Comparison of ENCODE assay signal across 8 cellular contexts in the genomic region with DNA sequence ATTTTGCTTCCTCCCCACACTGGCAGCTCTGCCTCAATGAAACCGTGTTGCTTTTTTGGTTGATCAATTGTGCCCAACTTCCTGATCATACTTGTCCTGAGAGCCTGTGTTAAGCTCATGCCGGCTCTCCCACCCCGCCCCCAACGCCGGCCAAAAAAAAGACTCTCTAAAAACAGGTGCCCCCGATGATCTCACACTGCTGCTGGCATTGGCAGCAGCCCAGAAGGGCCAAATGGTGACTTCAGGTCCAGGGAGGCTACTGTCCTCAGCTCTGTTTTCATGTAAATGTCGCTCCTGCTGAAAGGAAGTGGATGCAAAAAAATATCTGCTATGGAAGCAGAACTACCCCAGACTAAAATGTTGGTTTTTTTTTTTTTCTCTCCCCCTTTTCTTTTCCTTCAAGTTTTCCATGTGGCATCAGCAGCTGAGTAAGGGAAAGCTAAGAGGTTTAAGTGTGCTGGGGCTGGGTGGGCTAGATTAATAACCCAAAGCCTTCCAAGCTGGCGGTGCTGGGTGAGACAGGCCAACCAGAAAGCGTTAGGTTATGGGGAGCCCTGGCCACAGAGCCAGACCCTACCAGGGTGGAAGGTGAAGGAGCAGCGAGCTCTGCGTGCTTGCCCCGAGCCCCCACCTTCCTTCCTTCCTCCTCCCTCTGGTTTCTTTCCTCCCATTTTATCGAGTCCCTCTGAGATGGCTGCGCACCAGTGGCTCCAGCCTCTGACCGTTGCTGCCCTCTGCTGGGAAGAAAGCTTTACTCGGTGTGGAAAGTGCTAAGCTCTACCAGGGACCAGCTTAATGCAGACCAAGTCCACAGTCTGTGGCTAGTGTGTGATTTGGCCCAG.
DNase-seq lines count a peak whose midpoint lies in the region; ATAC-seq, FAIRE-seq and TF ChIP-seq lines count a peak whose summit lies in the region.

No MANE protein-coding gene starts in this region.

- no TSS peak for BruUV-seq in HepG2 (replicated peaks; lab: Mats Ljungman, UMichigan)

- DNase-seq in AML-193 (lab: John Stamatoyannopoulos, UW) = peak; percentile 38 to 60
- DNase-seq in NCI-H2227 (lab: John Stamatoyannopoulos, UW; ENCODE audit: unreplicated experiment) = peak; percentile 92
- peak; percentile 82 for DNase-seq in activated CD4-positive, alpha-beta T cell treated with anti-CD3 and anti-CD28 coated beads for 48 hours
- DNase-seq in dermis microvascular lymphatic vessel endothelial cell (ENCODE audit: low read depth in 2 of 2) = peak; percentile 16 to 55
- peak; percentile 34 for DNase-seq in HepG2 (ENCODE audit: low spot score)
- DNase-seq in stimulated activated CD4-positive, alpha-beta T cell treated with anti-CD3 and anti-CD28 coated beads, Interleukin-4, amount 100 ng/mL, for 4 hours = peak; percentile 37 to 51

- no peak for TF ChIP-seq POLR2A in HepG2 (IDR thresholded peaks at IDR 0.05; ENCODE audit: insufficient read depth in 1 of 2, low read depth in 2 of 2, low read length in 2 of 2)

- no peak overlapping the region for H3K9ac ChIP-seq in HepG2 (ENCODE audit: insufficient read depth, low read depth, low read length)

- TF ChIP-seq RAD21 in HepG2 (CRISPR knock-in tag; IDR thresholded peaks at IDR 0.05) = peak; percentile 60

- intact Hi-C loops in HepG2 (cut with micrococcal nuclease; ENCODE audit: unreplicated experiment) = loop anchor here (1.0 to 10.0 kb wide), 2 partner anchors 118 to 701 kb away; no protein-coding TSS in a partner anchor

- peak; percentile 69 for ATAC-seq in GM18873 (IDR thresholded peaks at IDR 0.05; ENCODE audit: low FRiP score, unreplicated experiment)
- ATAC-seq in HG03159 (IDR thresholded peaks at IDR 0.05; ENCODE audit: unreplicated experiment) = peak; percentile 96
- ATAC-seq in HepG2 = peak; percentile 99

- no peaks in the 10 kb centered on the region for H3K79me2 ChIP-seq in HepG2 (ENCODE audit: insufficient read depth, low read length)

- no peaks in the 10 kb centered on the region for H3K9me3 ChIP-seq in HepG2 (ENCODE audit: low read length)

- H3K36me3 ChIP-seq in HepG2 (replicated peaks in 1 of 2; ENCODE audit: control insufficient read depth in 1 of 2, insufficient read depth in 2 of 2, low read length in 2 of 2) = no peaks in the 10 kb centered on the region

- H3K4me2 ChIP-seq in HepG2 (ENCODE audit: low read depth, low read length) = no peak overlapping the region

- TF ChIP-seq CTCF in HepG2 (CRISPR knock-in tag; IDR thresholded peaks at IDR 0.05) = peak; percentile 83

- in situ Hi-C loops in HepG2 (cut with HindIII; ENCODE audit: extremely low pct_ligation_motif_present, low pct_unique_long_range_greater_than_20kb) = no loop called here

- no peaks in the 10 kb centered on the region for H3K4me1 ChIP-seq in HepG2 (ENCODE audit: insufficient read depth, low read length)

- 27% methylated on average over 16 of the region's 16 CpGs for WGBS in HepG2 (ENCODE audit: low lambda C conversion rate)

- FAIRE-seq in HepG2 (lab: Jason Lieb, UNC) = peak; percentile 70

- CTCF ChIA-PET in HepG2 (lab: Yijun Ruan, JAX; ENCODE audit: low intra/inter-chr PET ratio, low total read pairs) = interaction anchor here (0.7 to 2.4 kb wide), 3 partner anchors 118 to 704 kb away, joined by 3 to 10 read pairs (median 3); no protein-coding TSS in a partner anchor

- no peaks in the 10 kb centered on the region for H3K27me3 ChIP-seq in HepG2 (ENCODE audit: control insufficient read depth in 1 of 2, insufficient read depth in 2 of 2, low read length in 2 of 2)

- H4K20me1 ChIP-seq in HepG2 (ENCODE audit: insufficient read depth, low read length) = no peaks in the 10 kb centered on the region

- no peak overlapping the region for H3K4me3 ChIP-seq in HepG2 (replicated peaks in 1 of 3; ENCODE audit: insufficient read depth in 1 of 3, low read depth in 2 of 3, low read length in 3 of 3)

- no peak overlapping the region for H2AFZ ChIP-seq in HepG2 (ENCODE audit: low read length)

- no peak for TF ChIP-seq EP300 in HepG2 (IDR thresholded peaks at IDR 0.05; ENCODE audit: low read depth in 2 of 2, low read length in 2 of 2)
- TF ChIP-seq EP300 in HepG2 (CRISPR knock-in tag; IDR thresholded peaks at IDR 0.05; ENCODE audit: borderline replicate concordance) = no peak

- POLR2A ChIA-PET in HepG2 (lab: Yijun Ruan, JAX) = no interaction called here

- no peak overlapping the region for H3K27ac ChIP-seq in HepG2 (ENCODE audit: extremely low read length, insufficient read depth, low read length)

TF ChIP-seq in HepG2, 621 proteins besides CTCF, POLR2A, EP300 and RAD21 (continues in another document):
- TF ChIP-seq STAG1 (CRISPR knock-in tag; IDR thresholded peaks at IDR 0.05) (peak; percentile 78), ATF4 (CRISPR knock-in tag; IDR thresholded peaks at IDR 0.05) (no peak), SMC3 (IDR thresholded peaks at IDR 0.05; ENCODE audit: low read length) (peak; percentile 54), ARHGAP35 (CRISPR knock-in tag; IDR thresholded peaks at IDR 0.05; ENCODE audit: borderline replicate concordance) (no peak), ZNF503 (CRISPR knock-in tag; IDR thresholded peaks at IDR 0.05) (no peak), ZNF441 (CRISPR knock-in tag; IDR thresholded peaks at IDR 0.05; ENCODE audit: borderline replicate concordance) (no peak), NR2F1 (CRISPR knock-in tag; IDR thresholded peaks at IDR 0.05) (no peak), SP1 (IDR thresholded peaks at IDR 0.05) (no peak), SP1 (CRISPR knock-in tag; IDR thresholded peaks at IDR 0.05) (no peak), ZNF501 (CRISPR knock-in tag; IDR thresholded peaks at IDR 0.05) (no peak), GZF1 (CRISPR knock-in tag; IDR thresholded peaks at IDR 0.05) (no peak), XRCC5 (optimal IDR thresholded peaks at IDR 0.05; ENCODE audit: low read length) (peak; percentile 45)
- TF ChIP-seq, protein P1, sequence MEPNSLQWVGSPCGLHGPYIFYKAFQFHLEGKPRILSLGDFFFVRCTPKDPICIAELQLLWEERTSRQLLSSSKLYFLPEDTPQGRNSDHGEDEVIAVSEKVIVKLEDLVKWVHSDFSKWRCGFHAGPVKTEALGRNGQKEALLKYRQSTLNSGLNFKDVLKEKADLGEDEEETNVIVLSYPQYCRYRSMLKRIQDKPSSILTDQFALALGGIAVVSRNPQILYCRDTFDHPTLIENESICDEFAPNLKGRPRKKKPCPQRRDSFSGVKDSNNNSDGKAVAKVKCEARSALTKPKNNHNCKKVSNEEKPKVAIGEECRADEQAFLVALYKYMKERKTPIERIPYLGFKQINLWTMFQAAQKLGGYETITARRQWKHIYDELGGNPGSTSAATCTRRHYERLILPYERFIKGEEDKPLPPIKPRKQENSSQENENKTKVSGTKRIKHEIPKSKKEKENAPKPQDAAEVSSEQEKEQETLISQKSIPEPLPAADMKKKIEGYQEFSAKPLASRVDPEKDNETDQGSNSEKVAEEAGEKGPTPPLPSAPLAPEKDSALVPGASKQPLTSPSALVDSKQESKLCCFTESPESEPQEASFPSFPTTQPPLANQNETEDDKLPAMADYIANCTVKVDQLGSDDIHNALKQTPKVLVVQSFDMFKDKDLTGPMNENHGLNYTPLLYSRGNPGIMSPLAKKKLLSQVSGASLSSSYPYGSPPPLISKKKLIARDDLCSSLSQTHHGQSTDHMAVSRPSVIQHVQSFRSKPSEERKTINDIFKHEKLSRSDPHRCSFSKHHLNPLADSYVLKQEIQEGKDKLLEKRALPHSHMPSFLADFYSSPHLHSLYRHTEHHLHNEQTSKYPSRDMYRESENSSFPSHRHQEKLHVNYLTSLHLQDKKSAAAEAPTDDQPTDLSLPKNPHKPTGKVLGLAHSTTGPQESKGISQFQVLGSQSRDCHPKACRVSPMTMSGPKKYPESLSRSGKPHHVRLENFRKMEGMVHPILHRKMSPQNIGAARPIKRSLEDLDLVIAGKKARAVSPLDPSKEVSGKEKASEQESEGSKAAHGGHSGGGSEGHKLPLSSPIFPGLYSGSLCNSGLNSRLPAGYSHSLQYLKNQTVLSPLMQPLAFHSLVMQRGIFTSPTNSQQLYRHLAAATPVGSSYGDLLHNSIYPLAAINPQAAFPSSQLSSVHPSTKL (CRISPR knock-in tag; IDR thresholded peaks at IDR 0.05) = no peak
- TF ChIP-seq, protein P2, sequence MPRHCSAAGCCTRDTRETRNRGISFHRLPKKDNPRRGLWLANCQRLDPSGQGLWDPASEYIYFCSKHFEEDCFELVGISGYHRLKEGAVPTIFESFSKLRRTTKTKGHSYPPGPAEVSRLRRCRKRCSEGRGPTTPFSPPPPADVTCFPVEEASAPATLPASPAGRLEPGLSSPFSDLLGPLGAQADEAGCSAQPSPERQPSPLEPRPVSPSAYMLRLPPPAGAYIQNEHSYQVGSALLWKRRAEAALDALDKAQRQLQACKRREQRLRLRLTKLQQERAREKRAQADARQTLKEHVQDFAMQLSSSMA (CRISPR knock-in tag; IDR thresholded peaks at IDR 0.05) = no peak

Comparison
In these comparisons a context has a peak if more than half of its experiments do, and no peak if none do; other contexts are left out.
1. DNase-seq: peak in every context shown above with its lines; median percentile 92 in NCI-H2227; 82 in activated CD4-positive, alpha-beta T cell treated with anti-CD3 and anti-CD28 coated beads for 48 hours; 49 in AML-193; 44 in stimulated activated CD4-positive, alpha-beta T cell treated with anti-CD3 and anti-CD28 coated beads, Interleukin-4, amount 100 ng/mL, for 4 hours; 36 in dermis microvascular lymphatic vessel endothelial cell; 34 in HepG2.